17 cellular contexts compared by ENCODE assay signal in the genomic region with DNA sequence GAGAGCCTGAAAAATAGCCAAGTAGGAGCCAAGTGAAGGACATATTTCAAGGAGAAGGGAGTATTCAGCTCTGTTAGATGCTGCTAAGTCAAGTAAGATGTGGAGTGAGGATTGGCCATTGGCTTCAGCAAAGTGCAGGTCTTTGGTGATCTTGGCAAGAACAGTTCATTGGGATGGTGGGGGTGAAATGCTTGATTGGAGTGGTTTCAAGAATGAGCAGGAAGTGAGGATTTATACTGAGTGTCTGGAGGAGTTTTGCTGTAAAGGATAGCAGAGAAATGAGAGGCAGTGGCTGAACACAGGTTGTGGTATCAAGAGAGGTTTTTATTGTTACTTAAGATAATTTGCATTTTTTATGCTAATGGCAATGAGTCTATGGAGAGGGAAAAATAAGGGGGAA.
"Had no signal": no experiment of that assay in that cellular context is flagged by ENCODE, and none has a peak within 500 bp of the region (broad histone marks: within the 10 kb centered on the region; RNA-seq: fewer than 3 reads in every experiment).

No MANE protein-coding gene starts in this region.

- DNase-seq: activated CD4-positive, alpha-beta memory T cell treated with anti-CD3 and anti-CD28 coated beads, Interleukin-2, amount 10 ng/mL, durations not matched to agents 7 days and 5 days; activated CD4-positive, alpha-beta T cell treated with anti-CD3 and anti-CD28 coated beads for 36 hours; activated effector memory CD4-positive, alpha-beta T cell treated with Interleukin-2 at 50 U/mL for 16 hours; activated naive CD4-positive, alpha-beta T cell treated with anti-CD3 and anti-CD28 coated beads, Interleukin-2, amount 50 U/mL, for 16 hours; activated T-cell treated with anti-CD3 and anti-CD28 coated beads, Interleukin-2, amount 50 U/mL, for 24 hours; effector memory CD8-positive, alpha-beta T cell; heart right ventricle; left colon; midbrain; retina; stimulated activated CD4-positive, alpha-beta T cell treated with anti-CD3 and anti-CD28 coated beads, Interleukin-12 subunit alpha, Interleukin-12 subunit beta, amount 100 ng/mL, for 4 hours; stimulated activated CD4-positive, alpha-beta T cell treated with anti-CD3 and anti-CD28 coated beads, Interleukin-2, amount 100 ng/mL, for 24 hours; stomach; T-helper 2 cell; uterus had no signal

- H3K36me3 ChIP-seq: uterus had no signal

- H3K27ac ChIP-seq: gastroesophageal sphincter, heart right ventricle, stomach, uterus had no signal

- H3K4me1 ChIP-seq: gastroesophageal sphincter had no signal

- H3K27me3 ChIP-seq: gastroesophageal sphincter, heart right ventricle, stomach, uterus had no signal

- H3K9me3 ChIP-seq: gastroesophageal sphincter, heart right ventricle, stomach, uterus had no signal

- H3K4me3 ChIP-seq: gastroesophageal sphincter, heart right ventricle, lung, stomach, uterus had no signal
